ENCODE assay signal across 1 cellular context in the genomic region with DNA sequence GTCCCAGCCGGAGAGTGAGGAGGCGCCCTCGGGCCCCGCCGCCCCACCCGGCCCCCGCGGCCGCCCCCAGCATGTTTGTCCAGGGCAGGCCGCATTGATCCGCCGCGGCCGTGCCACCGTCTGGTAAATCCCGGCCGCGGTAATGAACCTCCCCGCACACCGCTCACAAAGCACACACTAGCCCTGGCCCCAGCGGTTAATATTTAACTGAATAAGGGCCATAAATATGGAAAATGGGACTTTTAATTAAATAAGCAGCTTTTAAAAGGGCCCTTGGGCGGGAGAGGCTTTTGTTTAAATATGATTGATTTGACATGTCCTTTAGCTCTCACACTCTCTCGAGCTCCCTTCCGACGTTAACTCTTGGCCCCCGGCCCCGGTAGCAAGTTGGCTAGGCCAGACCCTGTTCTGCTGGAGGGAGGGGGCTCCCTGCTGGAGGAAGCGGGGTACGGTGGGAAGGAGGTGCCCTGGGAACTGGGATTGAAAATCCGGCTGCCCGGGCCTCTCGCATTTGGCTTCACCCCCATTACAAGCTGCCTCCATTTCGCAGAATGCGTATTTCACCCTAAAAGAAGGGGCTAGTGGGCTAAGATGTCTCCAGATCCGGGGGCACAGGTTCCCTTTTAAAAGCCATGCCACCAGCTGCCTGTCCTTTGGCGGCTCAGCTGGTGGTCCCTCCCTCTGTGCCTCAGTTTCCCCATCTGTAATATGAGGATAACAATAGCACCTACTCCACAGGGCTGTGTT.
TF ChIP-seq lines count a peak whose summit lies in the region.

No MANE protein-coding gene starts in this region.

TF ChIP-seq in WTC11, 78 proteins besides CTCF, POLR2A, EP300 and RAD21 (continued from another document):
- TF ChIP-seq, protein P1, sequence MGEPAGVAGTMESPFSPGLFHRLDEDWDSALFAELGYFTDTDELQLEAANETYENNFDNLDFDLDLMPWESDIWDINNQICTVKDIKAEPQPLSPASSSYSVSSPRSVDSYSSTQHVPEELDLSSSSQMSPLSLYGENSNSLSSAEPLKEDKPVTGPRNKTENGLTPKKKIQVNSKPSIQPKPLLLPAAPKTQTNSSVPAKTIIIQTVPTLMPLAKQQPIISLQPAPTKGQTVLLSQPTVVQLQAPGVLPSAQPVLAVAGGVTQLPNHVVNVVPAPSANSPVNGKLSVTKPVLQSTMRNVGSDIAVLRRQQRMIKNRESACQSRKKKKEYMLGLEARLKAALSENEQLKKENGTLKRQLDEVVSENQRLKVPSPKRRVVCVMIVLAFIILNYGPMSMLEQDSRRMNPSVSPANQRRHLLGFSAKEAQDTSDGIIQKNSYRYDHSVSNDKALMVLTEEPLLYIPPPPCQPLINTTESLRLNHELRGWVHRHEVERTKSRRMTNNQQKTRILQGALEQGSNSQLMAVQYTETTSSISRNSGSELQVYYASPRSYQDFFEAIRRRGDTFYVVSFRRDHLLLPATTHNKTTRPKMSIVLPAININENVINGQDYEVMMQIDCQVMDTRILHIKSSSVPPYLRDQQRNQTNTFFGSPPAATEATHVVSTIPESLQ (CRISPR knock-in tag; IDR thresholded peaks at IDR 0.05): no peak
- TF ChIP-seq, protein P2, sequence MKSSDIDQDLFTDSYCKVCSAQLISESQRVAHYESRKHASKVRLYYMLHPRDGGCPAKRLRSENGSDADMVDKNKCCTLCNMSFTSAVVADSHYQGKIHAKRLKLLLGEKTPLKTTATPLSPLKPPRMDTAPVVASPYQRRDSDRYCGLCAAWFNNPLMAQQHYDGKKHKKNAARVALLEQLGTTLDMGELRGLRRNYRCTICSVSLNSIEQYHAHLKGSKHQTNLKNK (CRISPR knock-in tag; IDR thresholded peaks at IDR 0.05): no peak
- TF ChIP-seq, protein P3, sequence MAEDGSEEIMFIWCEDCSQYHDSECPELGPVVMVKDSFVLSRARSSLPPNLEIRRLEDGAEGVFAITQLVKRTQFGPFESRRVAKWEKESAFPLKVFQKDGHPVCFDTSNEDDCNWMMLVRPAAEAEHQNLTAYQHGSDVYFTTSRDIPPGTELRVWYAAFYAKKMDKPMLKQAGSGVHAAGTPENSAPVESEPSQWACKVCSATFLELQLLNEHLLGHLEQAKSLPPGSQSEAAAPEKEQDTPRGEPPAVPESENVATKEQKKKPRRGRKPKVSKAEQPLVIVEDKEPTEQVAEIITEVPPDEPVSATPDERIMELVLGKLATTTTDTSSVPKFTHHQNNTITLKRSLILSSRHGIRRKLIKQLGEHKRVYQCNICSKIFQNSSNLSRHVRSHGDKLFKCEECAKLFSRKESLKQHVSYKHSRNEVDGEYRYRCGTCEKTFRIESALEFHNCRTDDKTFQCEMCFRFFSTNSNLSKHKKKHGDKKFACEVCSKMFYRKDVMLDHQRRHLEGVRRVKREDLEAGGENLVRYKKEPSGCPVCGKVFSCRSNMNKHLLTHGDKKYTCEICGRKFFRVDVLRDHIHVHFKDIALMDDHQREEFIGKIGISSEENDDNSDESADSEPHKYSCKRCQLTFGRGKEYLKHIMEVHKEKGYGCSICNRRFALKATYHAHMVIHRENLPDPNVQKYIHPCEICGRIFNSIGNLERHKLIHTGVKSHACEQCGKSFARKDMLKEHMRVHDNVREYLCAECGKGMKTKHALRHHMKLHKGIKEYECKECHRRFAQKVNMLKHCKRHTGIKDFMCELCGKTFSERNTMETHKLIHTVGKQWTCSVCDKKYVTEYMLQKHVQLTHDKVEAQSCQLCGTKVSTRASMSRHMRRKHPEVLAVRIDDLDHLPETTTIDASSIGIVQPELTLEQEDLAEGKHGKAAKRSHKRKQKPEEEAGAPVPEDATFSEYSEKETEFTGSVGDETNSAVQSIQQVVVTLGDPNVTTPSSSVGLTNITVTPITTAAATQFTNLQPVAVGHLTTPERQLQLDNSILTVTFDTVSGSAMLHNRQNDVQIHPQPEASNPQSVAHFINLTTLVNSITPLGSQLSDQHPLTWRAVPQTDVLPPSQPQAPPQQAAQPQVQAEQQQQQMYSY (CRISPR knock-in tag; IDR thresholded peaks at IDR 0.05): no peak
- TF ChIP-seq GTF2I (CRISPR knock-in tag; conservative IDR thresholded peaks at IDR 0.05): no peak
- TF ChIP-seq, protein P4, sequence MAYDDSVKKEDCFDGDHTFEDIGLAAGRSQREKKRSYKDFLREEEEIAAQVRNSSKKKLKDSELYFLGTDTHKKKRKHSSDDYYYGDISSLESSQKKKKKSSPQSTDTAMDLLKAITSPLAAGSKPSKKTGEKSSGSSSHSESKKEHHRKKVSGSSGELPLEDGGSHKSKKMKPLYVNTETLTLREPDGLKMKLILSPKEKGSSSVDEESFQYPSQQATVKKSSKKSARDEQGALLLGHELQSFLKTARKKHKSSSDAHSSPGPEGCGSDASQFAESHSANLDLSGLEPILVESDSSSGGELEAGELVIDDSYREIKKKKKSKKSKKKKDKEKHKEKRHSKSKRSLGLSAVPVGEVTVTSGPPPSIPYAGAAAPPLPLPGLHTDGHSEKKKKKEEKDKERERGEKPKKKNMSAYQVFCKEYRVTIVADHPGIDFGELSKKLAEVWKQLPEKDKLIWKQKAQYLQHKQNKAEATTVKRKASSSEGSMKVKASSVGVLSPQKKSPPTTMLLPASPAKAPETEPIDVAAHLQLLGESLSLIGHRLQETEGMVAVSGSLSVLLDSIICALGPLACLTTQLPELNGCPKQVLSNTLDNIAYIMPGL (CRISPR knock-in tag; IDR thresholded peaks at IDR 0.05): no peak
- TF ChIP-seq, protein P5, sequence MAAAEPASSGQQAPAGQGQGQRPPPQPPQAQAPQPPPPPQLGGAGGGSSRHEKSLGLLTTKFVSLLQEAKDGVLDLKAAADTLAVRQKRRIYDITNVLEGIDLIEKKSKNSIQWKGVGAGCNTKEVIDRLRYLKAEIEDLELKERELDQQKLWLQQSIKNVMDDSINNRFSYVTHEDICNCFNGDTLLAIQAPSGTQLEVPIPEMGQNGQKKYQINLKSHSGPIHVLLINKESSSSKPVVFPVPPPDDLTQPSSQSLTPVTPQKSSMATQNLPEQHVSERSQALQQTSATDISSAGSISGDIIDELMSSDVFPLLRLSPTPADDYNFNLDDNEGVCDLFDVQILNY (CRISPR knock-in tag; IDR thresholded peaks at IDR 0.05): no peak
